Comparison of ENCODE assay signal across 8 cellular contexts in the genomic region with DNA sequence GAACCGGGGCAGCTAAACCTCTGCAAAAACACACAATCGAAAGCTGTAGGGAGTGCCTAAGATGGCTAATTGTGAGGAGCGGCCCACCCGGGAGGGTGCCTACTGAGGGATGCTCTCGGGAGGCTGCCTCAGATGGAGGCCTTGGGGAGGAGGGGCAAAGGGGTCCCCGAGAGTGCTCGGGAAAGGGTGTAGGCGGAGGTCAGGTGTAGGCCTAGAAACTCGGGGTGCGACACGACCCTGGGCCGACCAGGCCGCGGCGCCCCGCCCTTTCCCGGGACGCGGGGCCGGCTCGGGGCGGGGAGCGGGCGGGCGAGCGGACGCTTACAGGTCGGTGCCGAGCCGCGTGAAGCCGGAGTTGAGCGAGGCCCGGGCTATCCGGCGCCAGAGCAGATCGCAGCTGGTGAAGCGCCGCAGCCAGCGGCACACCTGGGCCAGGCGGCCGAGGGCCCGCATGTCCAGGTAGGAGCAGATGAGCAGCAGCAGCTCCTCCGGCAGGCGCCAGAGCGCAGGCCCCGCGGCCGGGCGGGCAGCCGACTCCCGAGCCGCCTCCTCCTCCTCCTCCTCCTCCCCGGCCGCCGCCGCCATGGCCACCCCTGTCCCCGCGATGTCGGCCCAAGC. TPM values are rescaled to one million over a fixed set of nuclear protein-coding genes. Genes with fewer than 3 reads are reported as not detected.
DNase-seq lines count a peak whose midpoint lies in the region; ATAC-seq and TF ChIP-seq lines count a peak whose summit lies in the region.

No MANE protein-coding gene starts in this region.

- H3K27ac Mint-ChIP-seq in activated T-cell treated with anti-CD3 and anti-CD28 coated beads, Interleukin-2, amount 50 U/mL, for 24 hours: peak overlapping the region; percentile 98
- H3K27ac Mint-ChIP-seq in naive B cell: peak overlapping the region; percentile 94 to 99 (median 98)
- peak overlapping the region; percentile 96 for H3K27ac Mint-ChIP-seq in stimulated activated memory B cell treated with anti-CD40 and anti-IgM and Interleukin-4, amounts not matched to agents 10 μg/mL and 1 μg/mL and 100 μg/mL, for 72 hours

- peaks cover 3 to 54% (median 23%) of the 10 kb centered on the region in 3 donors for H3K4me1 ChIP-seq in esophagus squamous epithelium

- no peaks in the 10 kb centered on the region for H3K27me3 ChIP-seq in esophagus squamous epithelium

- H3K9me3 ChIP-seq in esophagus squamous epithelium: no peaks in the 10 kb centered on the region

- peak overlapping the region; percentile 94 for H3K4me3 Mint-ChIP-seq in activated T-cell treated with anti-CD3 and anti-CD28 coated beads, Interleukin-2, amount 50 U/mL, for 24 hours
- H3K4me3 Mint-ChIP-seq in naive B cell: peak overlapping the region; percentile 95 to 98 (median 97)
- peak overlapping the region; percentile 93 for H3K4me3 Mint-ChIP-seq in stimulated activated memory B cell treated with anti-CD40 and anti-IgM and Interleukin-4, amounts not matched to agents 10 μg/mL and 1 μg/mL and 100 μg/mL, for 72 hours

- peak overlapping the region; percentile 72 to 92 (median 81) for H3K4me3 ChIP-seq in esophagus squamous epithelium

- H3K27me3 Mint-ChIP-seq in activated T-cell treated with anti-CD3 and anti-CD28 coated beads, Interleukin-2, amount 50 U/mL, for 24 hours: no peaks in the 10 kb centered on the region
- H3K27me3 Mint-ChIP-seq in naive B cell: no peaks in the 10 kb centered on the region
- H3K27me3 Mint-ChIP-seq in stimulated activated memory B cell treated with anti-CD40 and anti-IgM and Interleukin-4, amounts not matched to agents 10 μg/mL and 1 μg/mL and 100 μg/mL, for 72 hours: no peaks in the 10 kb centered on the region

- intact Hi-C loops in esophagus squamous epithelium (cut with DNase I): no loop called here

- H3K27ac ChIP-seq in esophagus squamous epithelium: peak overlapping the region; percentile 95 to 99 (median 98)

- TF ChIP-seq POLR2A in esophagus squamous epithelium (IDR thresholded peaks at IDR 0.05): peak in 2 of 4 donors; percentile 49

- 0 to 1% methylated on average over 23 to 32 of the region's 60 CpGs for WGBS in esophagus squamous epithelium, 2 donors

- DNase-seq in 8988T: peak; percentile 58
- DNase-seq in NOMO-1 treated with DMSO at 0.1 percent for 48 hours (lab: John Stamatoyannopoulos, UW; ENCODE audit: unreplicated experiment): peak; percentile 43
- peak; percentile 85 for DNase-seq in activated T-cell treated with anti-CD3 and anti-CD28 coated beads, Interleukin-2, amount 50 U/mL, for 24 hours
- DNase-seq in esophagus squamous epithelium (lab: John Stamatoyannopoulos, UW): no peak
- DNase-seq in naive B cell: peak; percentile 68

- no peaks in the 10 kb centered on the region for H3K36me3 ChIP-seq in esophagus squamous epithelium

- ATAC-seq in GM18502 (IDR thresholded peaks at IDR 0.05; ENCODE audit: poor library complexity, unreplicated experiment) (peak; percentile 71), HG02970 (IDR thresholded peaks at IDR 0.05; ENCODE audit: low FRiP score, unreplicated experiment) (peak; percentile 66), naive B cell (ENCODE audit: low read depth in 2 of 2) (peak; percentile 55 to 62)
- ATAC-seq in stimulated activated memory B cell treated with anti-CD40 and anti-IgM and Interleukin-4, amounts not matched to agents 10 μg/mL and 1 μg/mL and 100 μg/mL, for 72 hours: peak; percentile 91

- H3K36me3 Mint-ChIP-seq in activated T-cell treated with anti-CD3 and anti-CD28 coated beads, Interleukin-2, amount 50 U/mL, for 24 hours (ENCODE audit: low read depth): peaks cover 31% of the 10 kb centered on the region
- no peaks in the 10 kb centered on the region for H3K36me3 Mint-ChIP-seq in naive B cell
- H3K36me3 Mint-ChIP-seq in stimulated activated memory B cell treated with anti-CD40 and anti-IgM and Interleukin-4, amounts not matched to agents 10 μg/mL and 1 μg/mL and 100 μg/mL, for 72 hours: no peaks in the 10 kb centered on the region

- H3K9me3 Mint-ChIP-seq in activated T-cell treated with anti-CD3 and anti-CD28 coated beads, Interleukin-2, amount 50 U/mL, for 24 hours: no peaks in the 10 kb centered on the region
- no peaks in the 10 kb centered on the region for H3K9me3 Mint-ChIP-seq in naive B cell
- H3K9me3 Mint-ChIP-seq in stimulated activated memory B cell treated with anti-CD40 and anti-IgM and Interleukin-4, amounts not matched to agents 10 μg/mL and 1 μg/mL and 100 μg/mL, for 72 hours: no peaks in the 10 kb centered on the region

- peaks cover 49% of the 10 kb centered on the region for H3K4me1 Mint-ChIP-seq in activated T-cell treated with anti-CD3 and anti-CD28 coated beads, Interleukin-2, amount 50 U/mL, for 24 hours (ENCODE audit: low read depth)
- peaks cover 18 to 41% (median 37%) of the 10 kb centered on the region in 3 donors for H3K4me1 Mint-ChIP-seq in naive B cell
- peaks cover 40% of the 10 kb centered on the region for H3K4me1 Mint-ChIP-seq in stimulated activated memory B cell treated with anti-CD40 and anti-IgM and Interleukin-4, amounts not matched to agents 10 μg/mL and 1 μg/mL and 100 μg/mL, for 72 hours

- TF ChIP-seq CTCF in esophagus squamous epithelium (IDR thresholded peaks at IDR 0.05): no peak

RNA-seq across cellular contexts. Expression of a gene that starts 0.8 kb away (rescaled TPM):
- 10 to 100 TPM; 26.4 to 85.3 (median 44.0) TPM for total RNA-seq in esophagus squamous epithelium
- 10 to 100 TPM in 2 of 6 donors, 1 to 10 TPM in 3, under 1 TPM in 1; 0.50 to 13.8 (median 7.1) TPM for polyA plus RNA-seq in naive B cell (ENCODE audit: low read depth in 6 of 6)
